Comparison of ENCODE assay signal across 9 cellular contexts in genomic region chr7:88759216-88759955, GRCh38. TPM values are rescaled to one million over a fixed set of nuclear protein-coding genes. Genes with fewer than 3 reads are reported as not detected.
DNase-seq lines count a peak whose midpoint lies in the region; ATAC-seq and TF ChIP-seq lines count a peak whose summit lies in the region.
"Had no signal": no experiment of that assay in that cellular context is flagged by ENCODE, and none has a peak within 500 bp of the region (broad histone marks: within the 10 kb centered on the region; RNA-seq: fewer than 3 reads in every experiment).

Gene ZNF804B, plus strand, starts transcription at chr7:88759700. Its CDS starts 277 bp downstream, at chr7:88759977.

- no peaks in the 10 kb centered on the region for H3K36me3 ChIP-seq in PC-3 (ENCODE audit: low read depth, low read length)

- H3K4me2 ChIP-seq in PC-3 (ENCODE audit: low read length): peak within 1 kb of the TSS; percentile 54

- no peaks in the 10 kb centered on the region for H3K4me1 ChIP-seq in PC-3 (ENCODE audit: insufficient read depth, low read length)

- CTCF ChIA-PET in GM10248 (lab: Yijun Ruan, JAX): no interaction called here
- CTCF ChIA-PET in PC-3 (lab: Charles Lee): no interaction called here

- no peak for TF ChIP-seq CTCF in GM10248 (IDR thresholded peaks at IDR 0.05; ENCODE audit: control extremely low read depth, extremely low read depth, low read depth, missing control alignments)
- TF ChIP-seq CTCF in PC-3 (conservative IDR thresholded peaks at IDR 0.05; ENCODE audit: low read depth, low read length): no peak

- no TSS peak for BruUV-seq in PC-3 (replicated peaks; lab: Mats Ljungman, UMichigan)

- H3K9me3 ChIP-seq in PC-3 (ENCODE audit: low read length): no peaks in the 10 kb centered on the region

- no peaks in the 10 kb centered on the region for H3K9me2 ChIP-seq in PC-3 (replicated peaks; ENCODE audit: low read length)

- ATAC-seq in PC-3 (peak; percentile 61), Right ventricle myocardium superior (ENCODE audit: poor library complexity) (peak; percentile 34), GM18873 (IDR thresholded peaks at IDR 0.05; ENCODE audit: low FRiP score, unreplicated experiment) (no peak), GM18870 (IDR thresholded peaks at IDR 0.05; ENCODE audit: unreplicated experiment) (no peak), HG02973 (IDR thresholded peaks at IDR 0.05; ENCODE audit: unreplicated experiment) (no peak)

- H2AFZ ChIP-seq in PC-3 (ENCODE audit: low read length): peak within 1 kb of the TSS; percentile 44; the same call in 1 of the 2 replicates

- H3K4me3 ChIP-seq in PC-3 (ENCODE audit: low read length): peak within 1 kb of the TSS; percentile 13

- POLR2A ChIA-PET in GM10248 (lab: Yijun Ruan, JAX): no interaction called here
- POLR2A ChIA-PET in PC-3 (lab: Charles Lee; ENCODE audit: unreplicated experiment): interaction anchor here (0.5 to 0.6 kb wide), 2 partner anchors 1045 to 1451 kb away, joined by 3 to 4 read pairs; no protein-coding TSS in a partner anchor

- intact Hi-C loops in PC-3 (cut with micrococcal nuclease): loop anchor here (10.0 kb wide), 1 partner anchor 515 kb away; no protein-coding TSS in a partner anchor
- intact Hi-C loops in Right ventricle myocardium superior (cut with DNase I): no loop called here
- intact Hi-C loops in posterior vena cava (cut with DNase I): no loop called here

- no peak within 1 kb of the TSS for H3K27ac ChIP-seq in PC-3 (ENCODE audit: low read length)

- H4K20me1 ChIP-seq in PC-3 (ENCODE audit: low read length): no peaks in the 10 kb centered on the region

- H3K9ac ChIP-seq in PC-3 (ENCODE audit: low read length): no peak within 1 kb of the TSS

- H3K27me3 ChIP-seq in PC-3 (ENCODE audit: low read length): peaks cover 42% of the 10 kb centered on the region

- no peaks in the 10 kb centered on the region for H3F3A ChIP-seq in PC-3 (ENCODE audit: low read length, unreplicated experiment)

- H3K79me2 ChIP-seq in PC-3 (ENCODE audit: low read length): no peaks in the 10 kb centered on the region

- DNase-seq in GM10248 (ENCODE audit: extremely low spot score) (peak; percentile 12), PC-3 (no peak), Right ventricle myocardium superior (peak; percentile 36), posterior vena cava (ENCODE audit: low spot score) (peak; percentile 82), cerebellum (ENCODE audit: low spot score) (no peak)

RNA-seq across cellular contexts. Expression of gene ZNF804B, which starts in this region (rescaled TPM):
- total RNA-seq in PC-3 (2014; rRNA removed) (not detected in 2 replicates), Right ventricle myocardium superior (not detected), posterior vena cava (not detected), cerebellum (3.7 TPM)
- total RNA-seq: myocyte had no signal

Comparison
In these comparisons a context has a peak if more than half of its experiments do, and no peak if none do; other contexts are left out.
1. Peak in ATAC-seq, H3K4me3 ChIP-seq and H3K4me2 ChIP-seq in PC-3; RNA of the gene not detected or under 1 TPM.
2. Peak in DNase-seq and ATAC-seq in Right ventricle myocardium superior; RNA of the gene not detected or under 1 TPM.
3. Peak in DNase-seq in posterior vena cava; RNA of the gene not detected or under 1 TPM.